ENCODE assay signal across 8 cellular contexts in genomic region chr18:39453882-39454281, GRCh38.
DNase-seq lines count a peak whose midpoint lies in the region; ATAC-seq, FAIRE-seq and TF ChIP-seq lines count a peak whose summit lies in the region.

No MANE protein-coding gene starts in this region.

- H3K4me1 ChIP-seq in PC-9 (replicated peaks; ENCODE audit: insufficient read depth) (no peaks in the 10 kb centered on the region), pancreas (peaks cover 0 to 12% (median 8%) of the 10 kb centered on the region in 3 donors)

- no peak for TF ChIP-seq CTCF in PC-9 (conservative IDR thresholded peaks at IDR 0.05)
- no peak for TF ChIP-seq CTCF in fibroblast of villous mesenchyme (IDR thresholded peaks at IDR 0.05; ENCODE audit: insufficient read depth, low read depth, low read length)
- TF ChIP-seq CTCF in pancreas (IDR thresholded peaks at IDR 0.05): no peak

- H3K9me3 ChIP-seq in PC-9 (ENCODE audit: insufficient read depth, low read depth): no peaks in the 10 kb centered on the region
- no peaks in the 10 kb centered on the region for H3K9me3 ChIP-seq in pancreas

- H3K27ac ChIP-seq in PC-9: no peak overlapping the region
- H3K27ac ChIP-seq in pancreas: peak overlapping the region in 2 of 4 donors; percentile 19 to 24

- peak overlapping the region; percentile 36; the same call in 1 of the 2 replicates for H3K4me2 ChIP-seq in PC-9

- no peak overlapping the region for H2AFZ ChIP-seq in PC-9

- no peaks in the 10 kb centered on the region for H3K79me2 ChIP-seq in PC-9 (ENCODE audit: low read depth)

- no peaks in the 10 kb centered on the region for H3K36me3 ChIP-seq in PC-9 (ENCODE audit: low read depth)
- H3K36me3 ChIP-seq in pancreas: no peaks in the 10 kb centered on the region

- no peaks in the 10 kb centered on the region for H3K9me2 ChIP-seq in PC-9 (ENCODE audit: insufficient read depth)

- intact Hi-C loops in PC-9 (cut with micrococcal nuclease; ENCODE audit: unreplicated experiment): no loop called here
- intact Hi-C loops in pancreas (cut with DNase I): no loop called here

- ATAC-seq in pancreas (peak; percentile 76 to 96 (median 88)), GM21723 (IDR thresholded peaks at IDR 0.05; ENCODE audit: unreplicated experiment) (no peak), HG03354 (IDR thresholded peaks at IDR 0.05; ENCODE audit: poor library complexity, severe bottlenecking, unreplicated experiment) (no peak)

- POLR2A ChIA-PET in PC-9 (lab: Charles Lee; ENCODE audit: unreplicated experiment): no interaction called here

- no peaks in the 10 kb centered on the region for H3F3A ChIP-seq in PC-9 (ENCODE audit: insufficient read depth, low read depth)

- CTCF ChIA-PET in PC-9 (lab: Charles Lee): no interaction called here

- BruUV-seq in PC-9 (replicated peaks; lab: Mats Ljungman, UMichigan): no TSS peak

- H3K27me3 ChIP-seq in PC-9 (ENCODE audit: insufficient read depth, low read depth): no peaks in the 10 kb centered on the region
- H3K27me3 ChIP-seq in pancreas: no peaks in the 10 kb centered on the region

- H3K4me3 ChIP-seq in PC-9 (no peak overlapping the region), fibroblast of villous mesenchyme (ENCODE audit: low read depth, low read length) (peak overlapping the region; percentile 9), pancreas (no peak overlapping the region)

- DNase-seq in DMS53 treated with DMSO at 0.1 percent for 48 hours (lab: John Stamatoyannopoulos, UW; ENCODE audit: unreplicated experiment) (peak; percentile 17), PC-9 (peak in 1 of 2 experiments; percentile 3), fibroblast of villous mesenchyme (ENCODE audit: low read depth) (peak; percentile 66), pancreas (peak in 2 of 6 donors; percentile 9 to 13), NOMO-1 treated with dmso at 0.1 percent for 144 hours (lab: John Stamatoyannopoulos, UW; ENCODE audit: unreplicated experiment) (no peak), activated gamma-delta T cell treated with Interleukin-2 at 50 U/mL for 16 hours (no peak)

- no peak for FAIRE-seq in pancreas (lab: Jason Lieb, UNC)

- H4K20me1 ChIP-seq in PC-9 (ENCODE audit: insufficient read depth): no peaks in the 10 kb centered on the region

- 1 to 2% methylated on average over 2 of the region's 2 CpGs for WGBS in pancreas, 2 donors

Comparison
In these comparisons a context has a peak if more than half of its experiments do, and no peak if none do; other contexts are left out.
1. DNase-seq: peak in DMS53 treated with DMSO at 0.1 percent for 48 hours (single experiment) and fibroblast of villous mesenchyme (single experiment); none in NOMO-1 treated with dmso at 0.1 percent for 144 hours (single experiment) and activated gamma-delta T cell treated with Interleukin-2 at 50 U/mL for 16 hours (single experiment).
2. ATAC-seq: peak in pancreas (4 of 4); none in GM21723 (single experiment) and HG03354 (single experiment).